In the genomic region with DNA sequence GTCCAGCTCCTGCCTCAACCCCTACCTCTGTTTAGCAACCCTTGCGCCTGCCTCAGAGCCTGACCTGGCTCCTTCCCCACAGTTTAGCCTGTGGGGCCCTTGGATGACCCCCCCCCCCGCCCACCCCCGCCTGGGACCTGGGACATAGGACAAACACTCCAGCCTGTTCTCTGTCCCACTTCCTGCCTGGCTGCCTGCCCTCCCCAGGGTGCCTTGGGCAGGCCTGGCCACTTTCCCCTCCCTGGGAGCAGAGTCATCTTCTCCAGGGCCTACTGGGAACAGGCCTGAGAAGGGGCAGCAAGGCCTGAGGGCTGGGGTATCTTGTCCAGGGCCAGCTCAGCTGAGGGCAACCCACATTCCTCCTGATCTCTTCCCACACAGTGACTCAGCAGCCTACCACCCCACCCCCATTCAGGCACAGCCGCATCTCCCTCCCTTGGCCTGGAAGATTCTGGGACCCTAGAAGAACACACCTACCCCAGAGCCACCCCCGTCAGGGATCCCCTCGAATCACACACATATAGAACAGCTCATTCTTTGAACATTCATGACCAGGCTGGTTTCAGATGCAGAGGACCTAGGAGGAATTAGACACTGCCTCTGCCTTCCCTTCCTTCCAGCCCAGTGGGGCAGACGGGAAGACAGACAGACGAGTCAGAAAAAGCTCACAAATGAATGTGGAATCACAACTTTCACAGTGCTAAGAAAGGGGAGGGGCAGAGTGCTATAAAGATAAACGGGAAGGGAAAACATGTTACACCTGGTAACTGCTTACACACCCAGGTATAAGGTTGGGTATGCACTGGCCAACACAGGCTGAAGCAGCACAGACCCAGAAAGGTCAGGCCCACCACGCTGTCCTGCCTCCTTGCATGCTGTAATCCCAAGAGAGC, we compare ENCODE assay signal across 8 cellular contexts. TPM values are rescaled to one million over a fixed set of nuclear protein-coding genes. Genes with fewer than 3 reads are reported as not detected.
DNase-seq lines count a peak whose midpoint lies in the region; ATAC-seq and TF ChIP-seq lines count a peak whose summit lies in the region.

No MANE protein-coding gene starts in this region.

- TF ChIP-seq POLR2A in esophagus squamous epithelium (IDR thresholded peaks at IDR 0.05), result no peak

- ATAC-seq in omental fat pad (ENCODE audit: low FRiP score), result peak; percentile 74

- no peak overlapping the region for H3K4me3 ChIP-seq in SJSA1
- H3K4me3 ChIP-seq in esophagus squamous epithelium, result no peak overlapping the region

- peaks cover 40% of the 10 kb centered on the region for H3K36me3 ChIP-seq in SJSA1
- peaks cover 15 to 35% (median 18%) of the 10 kb centered on the region in 3 donors for H3K36me3 ChIP-seq in esophagus squamous epithelium

- H3K27me3 ChIP-seq in SJSA1 (replicated peaks) (no peaks in the 10 kb centered on the region), esophagus squamous epithelium (no peaks in the 10 kb centered on the region)

- no peak for TF ChIP-seq CTCF in esophagus squamous epithelium (IDR thresholded peaks at IDR 0.05)
- no peak for TF ChIP-seq CTCF in omental fat pad (IDR thresholded peaks at IDR 0.05)

- 43 to 48% methylated on average over 7 to 8 of the region's 10 CpGs for WGBS in esophagus squamous epithelium, 2 donors

- DNase-seq in Caki2 (ENCODE audit: low read depth) (peak; percentile 52), SJSA1 (ENCODE audit: low read depth in 1 of 2, low spot score in 2 of 2) (peak; percentile 86 to 93), esophagus squamous epithelium (lab: John Stamatoyannopoulos, UW) (no peak), omental fat pad (ENCODE audit: low spot score) (no peak), SKM-1 (lab: John Stamatoyannopoulos, UW; ENCODE audit: unreplicated experiment) (no peak), cerebellar cortex (ENCODE audit: low spot score) (no peak), activated T-cell treated with anti-CD3 and anti-CD28 coated beads for 4 hours (no peak), pons (ENCODE audit: low spot score) (no peak)

- H3K27ac ChIP-seq in SJSA1, result peak overlapping the region; percentile 88
- H3K27ac ChIP-seq in esophagus squamous epithelium, result peak overlapping the region; percentile 28 to 80 (median 51)

- intact Hi-C loops in esophagus squamous epithelium (cut with DNase I), result no loop called here

- in situ Hi-C loops in Caki2 (cut with HindIII; ENCODE audit: low pct_unique_long_range_greater_than_20kb, low sequenced_read_pairs), result no loop called here

- no peaks in the 10 kb centered on the region for H3K9me3 ChIP-seq in SJSA1 (replicated peaks)
- H3K9me3 ChIP-seq in esophagus squamous epithelium, result no peaks in the 10 kb centered on the region

- peaks cover 58% of the 10 kb centered on the region for H3K4me1 ChIP-seq in SJSA1 (replicated peaks)
- peaks cover 20 to 61% (median 45%) of the 10 kb centered on the region in 3 donors for H3K4me1 ChIP-seq in esophagus squamous epithelium

RNA-seq across cellular contexts. Expression of a gene that starts 6.0 kb away (rescaled TPM):
- 4.1 and 6.2 TPM in 2 replicates for total RNA-seq in Caki2 (2014; rRNA removed; shearing (Covaris generic); ENCODE audit: low replicate concordance)
- total RNA-seq in SJSA1 (2014; rRNA removed; shearing (Covaris generic)), result 15.8 and 18.5 TPM in 2 replicates
- total RNA-seq in esophagus squamous epithelium (1 to 10 TPM; 1.9 to 7.4 (median 5.3) TPM), omental fat pad (10 to 100 TPM; 15.1 to 53.3 (median 32.5) TPM)

RNA-seq across cellular contexts. Expression of a gene that starts 7.5 kb away (rescaled TPM):
- not detected in 2 replicates for total RNA-seq in Caki2 (2014; rRNA removed; shearing (Covaris generic); ENCODE audit: low replicate concordance)
- 1.2 and 1.6 TPM in 2 replicates for total RNA-seq in SJSA1 (2014; rRNA removed; shearing (Covaris generic))
- total RNA-seq in esophagus squamous epithelium (under 1 TPM in 1 of 4 donors, not detected in 3; 0.19 TPM), omental fat pad (1 to 10 TPM in 1 of 4 donors, under 1 TPM in 3; 0.37 to 1.2 (median 0.72) TPM)

RNA-seq across cellular contexts. Expression of a gene that starts 14.3 kb away (rescaled TPM):
- 75.8 and 97.1 TPM in 2 replicates for total RNA-seq in Caki2 (2014; rRNA removed; shearing (Covaris generic); ENCODE audit: low replicate concordance)
- total RNA-seq in SJSA1 (2014; rRNA removed; shearing (Covaris generic)), result 38.7 and 38.9 TPM in 2 replicates
- 10 to 100 TPM; 24.4 to 36.0 (median 31.7) TPM for total RNA-seq in esophagus squamous epithelium
- 10 to 100 TPM; 33.0 to 45.4 (median 40.8) TPM for total RNA-seq in omental fat pad

RNA-seq across cellular contexts. Expression of a gene that starts 38.1 kb away (rescaled TPM):
- total RNA-seq in Caki2 (2014; rRNA removed; shearing (Covaris generic); ENCODE audit: low replicate concordance), result 20.5 and 21.2 TPM in 2 replicates
- 5.0 and 15.1 TPM in 2 replicates for total RNA-seq in SJSA1 (2014; rRNA removed; shearing (Covaris generic))
- 10 to 100 TPM in 1 of 4 donors, 1 to 10 TPM in 3; 5.0 to 11.4 (median 7.5) TPM for total RNA-seq in esophagus squamous epithelium
- 10 to 100 TPM in 3 of 4 donors, 1 to 10 TPM in 1; 5.8 to 19.9 (median 12.4) TPM for total RNA-seq in omental fat pad

RNA-seq across cellular contexts. Expression of a gene that starts 42.3 kb away (rescaled TPM):
- 1.5 and 1.9 TPM in 2 replicates for total RNA-seq in Caki2 (2014; rRNA removed; shearing (Covaris generic); ENCODE audit: low replicate concordance)
- 0.72 and 1.1 TPM in 2 replicates for total RNA-seq in SJSA1 (2014; rRNA removed; shearing (Covaris generic))
- total RNA-seq in esophagus squamous epithelium (10 to 100 TPM; 30.1 to 35.9 (median 32.9) TPM), omental fat pad (1 to 10 TPM; 1.9 to 4.2 (median 3.1) TPM)

Comparison
In these comparisons a context has a peak if more than half of its experiments do, and no peak if none do; other contexts are left out.
1. DNase-seq: peak in Caki2 (single experiment) and SJSA1 (2 of 2); none in esophagus squamous epithelium (single experiment), omental fat pad (single experiment), SKM-1 (single experiment), cerebellar cortex (single experiment), activated T-cell treated with anti-CD3 and anti-CD28 coated beads for 4 hours (single experiment) and pons (single experiment).